8 cellular contexts compared by ENCODE assay signal in the genomic region with DNA sequence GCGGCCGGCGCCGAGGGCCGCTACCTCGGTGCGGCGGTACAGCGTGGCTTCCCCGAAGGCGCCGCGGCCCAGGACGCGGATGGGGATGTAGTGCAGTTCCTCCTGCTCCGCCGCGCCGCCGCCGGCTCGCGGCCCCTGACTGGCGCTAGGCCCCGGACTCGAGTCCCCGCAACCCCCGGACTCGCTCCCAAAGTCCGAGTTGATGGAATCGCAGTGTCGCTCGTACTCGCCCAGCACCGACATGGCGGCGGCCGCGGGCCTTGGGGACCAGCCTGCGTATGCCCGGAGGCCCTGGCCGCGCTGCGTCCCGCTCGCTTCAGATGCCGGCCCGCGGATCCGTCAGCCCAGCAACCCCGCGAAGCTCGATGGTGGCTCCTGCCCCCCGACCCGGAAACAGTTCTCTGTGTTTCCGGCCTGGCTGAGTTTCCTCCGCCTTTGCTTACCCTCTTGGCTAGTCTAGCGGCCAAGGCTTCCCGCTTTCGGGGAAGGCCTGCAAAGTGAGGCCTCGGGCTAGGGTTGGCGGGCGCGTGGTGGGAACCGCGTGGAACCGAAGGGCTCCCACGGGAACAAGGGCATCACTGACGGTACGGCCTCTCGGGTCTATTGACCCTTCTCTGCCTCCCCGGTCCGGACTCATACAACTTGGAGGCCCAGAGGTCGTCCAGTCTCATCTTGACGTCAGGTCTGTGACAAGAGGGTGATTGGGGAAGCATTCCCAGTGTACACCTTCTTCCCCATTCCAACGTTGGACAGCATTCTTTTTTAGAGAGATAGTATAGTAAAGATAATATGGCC. TPM values are rescaled to one million over a fixed set of nuclear protein-coding genes. Genes with fewer than 3 reads are reported as not detected.
DNase-seq lines count a peak whose midpoint lies in the region; ATAC-seq and TF ChIP-seq lines count a peak whose summit lies in the region.

TSS of gene NEK9 (minus strand) at position 370 of the 795 bp plus-strand sequence. CDS start at position 243, 127 bp downstream.

- no peak for TF ChIP-seq CTCF in kidney epithelial cell (IDR thresholded peaks at IDR 0.05; ENCODE audit: insufficient read depth, low read length, poor library complexity, severe bottlenecking)

- H3K36me3 ChIP-seq in kidney epithelial cell (ENCODE audit: control insufficient read depth, insufficient read depth, low read length), result no peaks in the 10 kb centered on the region

- no peaks in the 10 kb centered on the region for H3K27me3 ChIP-seq in kidney epithelial cell (ENCODE audit: control insufficient read depth, insufficient read depth, low read length)

- ATAC-seq in GM19023 (IDR thresholded peaks at IDR 0.05; ENCODE audit: unreplicated experiment), result peak; percentile 86
- peak; percentile 86 for ATAC-seq in HG03280 (IDR thresholded peaks at IDR 0.05; ENCODE audit: unreplicated experiment)

- H3K4me3 ChIP-seq in kidney epithelial cell (ENCODE audit: low read depth, low read length), result peak within 1 kb of the TSS; percentile 78

- DNase-seq in AG08395 (ENCODE audit: low spot score), result peak; percentile 90
- peak; percentile 74 to 87 for DNase-seq in NCI-H446 (lab: John Stamatoyannopoulos, UW)
- peak; percentile 92 for DNase-seq in activated CD4-positive, CD25-positive, alpha-beta regulatory T cell treated with anti-CD3 and anti-CD28 coated beads, Interleukin-2, amount 50 U/mL, for 72 hours
- DNase-seq in cerebellar cortex (ENCODE audit: low spot score), result peak; percentile 94
- no peak for DNase-seq in kidney epithelial cell (ENCODE audit: low read depth)
- peak; percentile 84 to 86 for DNase-seq in stimulated activated CD4-positive, alpha-beta T cell treated with anti-CD3 and anti-CD28 coated beads, Interleukin-15, amount 100 ng/mL, for 48 hours (ENCODE audit: low read depth in 2 of 2)

RNA-seq across cellular contexts. Expression of gene NEK9, which starts in this region (rescaled TPM):
- 28.1 and 43.5 TPM in 2 replicates for total RNA-seq in kidney epithelial cell
